In genomic region chr11:115678942-115679341, GRCh38 we compare ENCODE assay signal across 17 cellular contexts.
A peak's percentile ranks its signal among the peaks of the same experiment; 100 is the strongest.
DNase-seq lines count a peak whose midpoint lies in the region; ATAC-seq, FAIRE-seq and TF ChIP-seq lines count a peak whose summit lies in the region.
"Had no signal": no experiment of that assay in that cellular context is flagged by ENCODE, and none has a peak within 500 bp of the region (broad histone marks: within the 10 kb centered on the region; RNA-seq: fewer than 3 reads in every experiment).

No MANE protein-coding gene starts in this region.

- RAD21 ChIA-PET in GM12878 (lab: Charles Lee; ENCODE audit: unreplicated experiment), result no interaction called here

- H3K27me3 Mint-ChIP-seq in activated T-helper 17 cell treated with anti-CD3 and anti-CD28 coated beads, Interleukin-2, amount 50 U/mL, for 72 hours, result peaks cover 4% of the 10 kb centered on the region

- DNase-seq in DMS 273 (lab: John Stamatoyannopoulos, UW; ENCODE audit: unreplicated experiment) (peak; percentile 66), HuH-7 (ENCODE audit: low spot score) (peak; percentile 47), GM12878 (ENCODE audit: low read depth, low spot score) (no peak), left kidney (ENCODE audit: low read depth, low spot score) (peak; percentile 69), Kasumi-1 (lab: John Stamatoyannopoulos, UW) (no peak), dedifferentiated amniotic fluid mesenchymal stem cell (ENCODE audit: extremely low spot score) (no peak)
- DNase-seq: activated CD4-positive, alpha-beta T cell treated with anti-CD3 and anti-CD28 coated beads for 4 hours; effector CD8-positive, alpha-beta T cell; foreskin fibroblast; HFFc6; kidney glomerular epithelial cell; natural killer cell; NCI-H1694; T-cell had no signal

- H3K27ac Mint-ChIP-seq in activated T-helper 17 cell treated with anti-CD3 and anti-CD28 coated beads, Interleukin-2, amount 50 U/mL, for 72 hours, result no peak overlapping the region
- H3K27ac Mint-ChIP-seq: HFFc6, natural killer cell, T-cell had no signal

- no peak for FAIRE-seq in GM12878 (lab: Jason Lieb, UNC)
- FAIRE-seq: G401.6 had no signal

- intact Hi-C loops in GM12878 (cut with micrococcal nuclease; ENCODE audit: unreplicated experiment), result loop anchor here (10.0 kb wide), 1 partner anchor 344 kb away; no protein-coding TSS in a partner anchor

- TF ChIP-seq POLR2A in GM12878 (IDR thresholded peaks at IDR 0.05; ENCODE audit: low read depth, low read length), result no peak

- no peaks in the 10 kb centered on the region for H3K27me3 ChIP-seq in GM12878 (replicated peaks in 1 of 2; ENCODE audit: control insufficient read depth in 2 of 2, insufficient read depth in 2 of 2, low read length in 1 of 2)

- no peaks in the 10 kb centered on the region for H3K4me1 Mint-ChIP-seq in activated T-helper 17 cell treated with anti-CD3 and anti-CD28 coated beads, Interleukin-2, amount 50 U/mL, for 72 hours
- H3K4me1 Mint-ChIP-seq: natural killer cell, T-cell had no signal

- H3K4me1 ChIP-seq in GM12878 (ENCODE audit: control insufficient read depth, insufficient read depth, low read length), result no peaks in the 10 kb centered on the region

- no peaks in the 10 kb centered on the region for H3K36me3 Mint-ChIP-seq in activated T-helper 17 cell treated with anti-CD3 and anti-CD28 coated beads, Interleukin-2, amount 50 U/mL, for 72 hours (ENCODE audit: low read depth)
- H3K36me3 Mint-ChIP-seq: natural killer cell, T-cell had no signal

- peaks cover 5% of the 10 kb centered on the region for H3K9me3 Mint-ChIP-seq in activated T-helper 17 cell treated with anti-CD3 and anti-CD28 coated beads, Interleukin-2, amount 50 U/mL, for 72 hours

- no peak overlapping the region for H2AFZ ChIP-seq in GM12878 (ENCODE audit: control insufficient read depth, low read depth, low read length)

- in situ Hi-C loops in GM12878 (cut with MboI), result no loop called here

- no peak overlapping the region for H3K4me2 ChIP-seq in GM12878 (ENCODE audit: control insufficient read depth, insufficient read depth)

- H3K79me2 ChIP-seq in GM12878 (ENCODE audit: control insufficient read depth, insufficient read depth, low read length), result no peaks in the 10 kb centered on the region

- H4K20me1 ChIP-seq in GM12878 (ENCODE audit: control insufficient read depth, insufficient read depth), result no peaks in the 10 kb centered on the region

- no peaks in the 10 kb centered on the region for H3K9me3 ChIP-seq in GM12878 (replicated peaks; ENCODE audit: control insufficient read depth, insufficient read depth, low read length)

- H3K9ac ChIP-seq in GM12878 (ENCODE audit: control insufficient read depth, insufficient read depth, low read length), result no peak overlapping the region

- H3K4me3 Mint-ChIP-seq in activated T-helper 17 cell treated with anti-CD3 and anti-CD28 coated beads, Interleukin-2, amount 50 U/mL, for 72 hours, result no peak overlapping the region
- H3K4me3 Mint-ChIP-seq: HFFc6, natural killer cell, T-cell had no signal

- POLR2A ChIA-PET in GM12878 (lab: Charles Lee), result no interaction called here

- no peak for TF ChIP-seq EP300 in GM12878 (IDR thresholded peaks at IDR 0.05; ENCODE audit: borderline replicate concordance in 1 of 2, control insufficient read depth in 1 of 2, low read depth in 2 of 2, low read length in 2 of 2)

- TF ChIP-seq RAD21 in GM12878 (IDR thresholded peaks at IDR 0.05; ENCODE audit: insufficient read depth, low read depth, low read length), result peak; percentile 39

- no peaks in the 10 kb centered on the region for H3K36me3 ChIP-seq in GM12878 (ENCODE audit: control insufficient read depth in 2 of 2, insufficient read depth in 2 of 2, low read length in 1 of 2)

- TF ChIP-seq CTCF in GM12878 (IDR thresholded peaks at IDR 0.05 in 2 of 3, conservative IDR thresholded peaks at IDR 0.05 in 1 of 3; ENCODE audit: control insufficient read depth in 2 of 3, extremely low read depth in 1 of 3, insufficient read depth in 1 of 3, low read depth in 3 of 3, low read length in 3 of 3), result 0 out of 6 replicates have a peak, but pooled peaks of 2 of the 3 experiments have one; percentile 3 to 9

- H3K27ac ChIP-seq in GM12878 (ENCODE audit: control insufficient read depth, insufficient read depth), result no peak overlapping the region

- WGBS in GM12878 (ENCODE audit: insufficient coverage, insufficient replicate concordance, low lambda C conversion rate, missing lambda C conversion rate), result 41% methylated on average over 5 of the region's 5 CpGs

- SMC1A ChIA-PET in GM12878 (lab: Charles Lee; ENCODE audit: uncharacterized antibody, unreplicated experiment), result no interaction called here

- no peak for ATAC-seq in GM12878
- ATAC-seq in HG03354 (IDR thresholded peaks at IDR 0.05; ENCODE audit: poor library complexity, severe bottlenecking, unreplicated experiment), result no peak
- ATAC-seq in activated T-helper 17 cell treated with anti-CD3 and anti-CD28 coated beads, Interleukin-2, amount 50 U/mL, for 72 hours (replicated peaks), result no peak
- ATAC-seq: natural killer cell, T-cell had no signal

- CTCF ChIA-PET in GM12878 (lab: Yijun Ruan, JAX), result interaction anchor here (0.6 to 1.0 kb wide), 3 partner anchors 234 to 363 kb away, joined by 3 read pairs; no protein-coding TSS in a partner anchor

- H3K4me3 ChIP-seq in GM12878, result no peak overlapping the region

- BruUV-seq in GM12878 (replicated peaks; lab: Mats Ljungman, UMichigan), result no TSS peak

TF ChIP-seq in GM12878, 131 proteins besides CTCF, POLR2A, EP300 and RAD21:
- TF ChIP-seq CEBPB (IDR thresholded peaks at IDR 0.05; ENCODE audit: borderline replicate concordance in 1 of 2, low read depth in 2 of 2, low read length in 2 of 2) (no peak), RUNX3 (IDR thresholded peaks at IDR 0.05; ENCODE audit: low read length) (no peak), NFIC (IDR thresholded peaks at IDR 0.05; ENCODE audit: low read depth, low read length) (no peak), MXI1 (IDR thresholded peaks at IDR 0.05; ENCODE audit: low read depth, low read length) (no peak), PML (IDR thresholded peaks at IDR 0.05; ENCODE audit: low read length) (no peak), NR2F1 (conservative IDR thresholded peaks at IDR 0.05) (no peak)
- TF ChIP-seq, protein P1, sequence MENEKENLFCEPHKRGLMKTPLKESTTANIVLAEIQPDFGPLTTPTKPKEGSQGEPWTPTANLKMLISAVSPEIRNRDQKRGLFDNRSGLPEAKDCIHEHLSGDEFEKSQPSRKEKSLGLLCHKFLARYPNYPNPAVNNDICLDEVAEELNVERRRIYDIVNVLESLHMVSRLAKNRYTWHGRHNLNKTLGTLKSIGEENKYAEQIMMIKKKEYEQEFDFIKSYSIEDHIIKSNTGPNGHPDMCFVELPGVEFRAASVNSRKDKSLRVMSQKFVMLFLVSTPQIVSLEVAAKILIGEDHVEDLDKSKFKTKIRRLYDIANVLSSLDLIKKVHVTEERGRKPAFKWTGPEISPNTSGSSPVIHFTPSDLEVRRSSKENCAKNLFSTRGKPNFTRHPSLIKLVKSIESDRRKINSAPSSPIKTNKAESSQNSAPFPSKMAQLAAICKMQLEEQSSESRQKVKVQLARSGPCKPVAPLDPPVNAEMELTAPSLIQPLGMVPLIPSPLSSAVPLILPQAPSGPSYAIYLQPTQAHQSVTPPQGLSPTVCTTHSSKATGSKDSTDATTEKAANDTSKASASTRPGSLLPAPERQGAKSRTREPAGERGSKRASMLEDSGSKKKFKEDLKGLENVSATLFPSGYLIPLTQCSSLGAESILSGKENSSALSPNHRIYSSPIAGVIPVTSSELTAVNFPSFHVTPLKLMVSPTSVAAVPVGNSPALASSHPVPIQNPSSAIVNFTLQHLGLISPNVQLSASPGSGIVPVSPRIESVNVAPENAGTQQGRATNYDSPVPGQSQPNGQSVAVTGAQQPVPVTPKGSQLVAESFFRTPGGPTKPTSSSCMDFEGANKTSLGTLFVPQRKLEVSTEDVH (IDR thresholded peaks at IDR 0.05; ENCODE audit: low read depth, partially characterized antibody), result no peak

Comparison
In these comparisons a context has a peak if more than half of its experiments do, and no peak if none do; other contexts are left out.
1. DNase-seq: peak in DMS 273 (single experiment), HuH-7 (single experiment) and left kidney (single experiment); none in GM12878 (single experiment), Kasumi-1 (0 of 2) and dedifferentiated amniotic fluid mesenchymal stem cell (single experiment).